ENCODE assay signal across 17 cellular contexts in the genomic region with DNA sequence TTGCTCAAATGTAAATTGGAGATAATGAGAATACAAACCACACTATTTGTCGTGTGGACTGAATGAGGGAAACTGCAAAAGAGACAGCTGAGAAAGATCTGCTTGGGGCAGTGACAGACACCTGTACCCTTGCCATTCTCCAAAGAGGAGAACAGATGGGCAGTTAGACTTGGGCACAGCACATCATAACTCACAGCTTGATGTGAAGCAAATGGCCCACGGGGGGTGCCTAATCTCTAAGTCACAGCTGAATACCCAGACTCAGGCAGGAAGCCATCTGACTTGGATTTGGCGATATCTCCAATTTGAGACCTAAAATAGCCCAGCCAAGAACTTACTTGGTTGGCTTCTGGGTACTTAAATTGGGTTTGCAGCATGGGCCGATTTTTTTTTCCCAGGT. TPM values are rescaled to one million over a fixed set of nuclear protein-coding genes. Genes with fewer than 3 reads are reported as not detected.
DNase-seq lines count a peak whose midpoint lies in the region.
"Had no signal": no experiment of that assay in that cellular context is flagged by ENCODE, and none has a peak within 500 bp of the region (broad histone marks: within the 10 kb centered on the region; RNA-seq: fewer than 3 reads in every experiment).

No MANE protein-coding gene starts in this region.

- no peaks in the 10 kb centered on the region for H3K36me3 ChIP-seq in BLaER1
- H3K36me3 ChIP-seq: BE2C had no signal

- H3K9me3 ChIP-seq in BLaER1, result no peaks in the 10 kb centered on the region
- H3K9me3 ChIP-seq: BE2C had no signal

- H3K4me2 ChIP-seq in BLaER1, result peak overlapping the region; percentile 13; the same call in 1 of the 2 replicates

- H3K27ac ChIP-seq in BLaER1, result no peak overlapping the region
- H3K27ac ChIP-seq: C4-2B had no signal

- no peak overlapping the region for H3K9ac ChIP-seq in BLaER1

- no peak overlapping the region for H3K4me3 ChIP-seq in BLaER1
- H3K4me3 ChIP-seq: K562 had no signal

- DNase-seq in DMS 273 (lab: John Stamatoyannopoulos, UW; ENCODE audit: unreplicated experiment) (peak; percentile 77), NCI-H524 (lab: John Stamatoyannopoulos, UW) (peak; percentile 85 to 92), cerebellum (ENCODE audit: low spot score) (peak; percentile 52), DMS53 (lab: John Stamatoyannopoulos, UW) (no peak), NCI-H69 (lab: John Stamatoyannopoulos, UW) (no peak)
- DNase-seq in activated effector memory CD4-positive, alpha-beta T cell treated with anti-CD3 and anti-CD28 coated beads, Interleukin-2, amount 50 U/mL, for 16 hours, result no peak
- DNase-seq: BE2C; CD4-positive, alpha-beta T cell; GF-D8; GOT3; H7; HFFc6; IMR-90 had no signal

- no peaks in the 10 kb centered on the region for H4K20me1 ChIP-seq in BLaER1

- H3K27me3 ChIP-seq in BLaER1, result no peaks in the 10 kb centered on the region
- H3K27me3 ChIP-seq: BE2C had no signal

- peaks cover 7% of the 10 kb centered on the region for H3K4me1 ChIP-seq in BLaER1
- H3K4me1 ChIP-seq: BE2C had no signal

RNA-seq across cellular contexts. Expression of gene SLC6A11, which starts 10.0 kb away (rescaled TPM):
- 43.1 TPM for total RNA-seq in cerebellum
- total RNA-seq: A172; CD4-positive, alpha-beta T cell; IMR-90; K562 had no signal

Comparison
In these comparisons a context has a peak if more than half of its experiments do, and no peak if none do; other contexts are left out.
1. DNase-seq: peak in DMS 273 (single experiment), NCI-H524 (2 of 2) and cerebellum (single experiment); none in DMS53 (single experiment), NCI-H69 (single experiment) and activated effector memory CD4-positive, alpha-beta T cell treated with anti-CD3 and anti-CD28 coated beads, Interleukin-2, amount 50 U/mL, for 16 hours (single experiment).